Comparison of ENCODE assay signal across 8 cellular contexts in genomic region chr12:31316964-31317363, GRCh38. TPM values are rescaled to one million over a fixed set of nuclear protein-coding genes. Genes with fewer than 3 reads are reported as not detected.
DNase-seq lines count a peak whose midpoint lies in the region; ATAC-seq and TF ChIP-seq lines count a peak whose summit lies in the region.

No MANE protein-coding gene starts in this region.

- H3K4me1 Mint-ChIP-seq in immature natural killer cell = peaks cover 31 to 76% of the 10 kb centered on the region in 2 donors

- TF ChIP-seq CTCF in WI38 (IDR thresholded peaks at IDR 0.05; ENCODE audit: low read depth, low read length) (no peak), lower leg skin (IDR thresholded peaks at IDR 0.05) (no peak)

- no peaks in the 10 kb centered on the region for H3K9me3 ChIP-seq in right cardiac atrium (ENCODE audit: control insufficient read depth, low read length)

- H3K36me3 Mint-ChIP-seq in immature natural killer cell = peaks cover 0 to 3% (median 0%) of the 10 kb centered on the region in 3 donors

- H3K27me3 Mint-ChIP-seq in immature natural killer cell (ENCODE audit: low read depth in 3 of 3) = peaks cover 0 to 4% (median 2%) of the 10 kb centered on the region in 3 donors

- H3K4me3 ChIP-seq in right cardiac atrium (ENCODE audit: low read length) (peak overlapping the region; percentile 85), WI38 (ENCODE audit: low read depth, low read length) (peak overlapping the region; percentile 55), lower leg skin (ENCODE audit: low read depth, poor library complexity, severe bottlenecking) (no peak overlapping the region)

- H3K4me1 ChIP-seq in right cardiac atrium (ENCODE audit: control insufficient read depth, insufficient read depth, low read length) = no peaks in the 10 kb centered on the region

- intact Hi-C loops in right cardiac atrium (cut with DNase I) = no loop called here
- intact Hi-C loops in Right ventricle myocardium superior (cut with DNase I) = no loop called here
- intact Hi-C loops in lower leg skin (cut with DNase I; ENCODE audit: low total_unique reads) = no loop called here
- intact Hi-C loops in left colon (cut with DNase I, micrococcal nuclease) = no loop called here

- H3K4me3 Mint-ChIP-seq in immature natural killer cell = peak overlapping the region; percentile 86 to 92 (median 89)

- no peaks in the 10 kb centered on the region for H3K27me3 ChIP-seq in right cardiac atrium (ENCODE audit: control insufficient read depth, insufficient read depth)

- peak overlapping the region; percentile 87 to 95 (median 92) for H3K27ac Mint-ChIP-seq in immature natural killer cell

- no peak for TF ChIP-seq POLR2A in lower leg skin (IDR thresholded peaks at IDR 0.05)

- H3K9me3 Mint-ChIP-seq in immature natural killer cell = no peaks in the 10 kb centered on the region

- DNase-seq in right cardiac atrium = no peak
- no peak for DNase-seq in Right ventricle myocardium superior
- DNase-seq in immature natural killer cell = no peak
- DNase-seq in dermis blood vessel endothelial cell = no peak
- DNase-seq in lower leg skin (ENCODE audit: low spot score in 2 of 2) = no peak
- DNase-seq in SW480 (ENCODE audit: low spot score) = no peak
- DNase-seq in left colon = no peak

- WGBS in right cardiac atrium = 38% methylated on average over 2 of the region's 2 CpGs
- WGBS in lower leg skin, 2 donors = 40 to 47% methylated on average over 2 of the region's 2 CpGs

- no peak overlapping the region for H3K27ac ChIP-seq in right cardiac atrium (ENCODE audit: low read length)

- ATAC-seq in right cardiac atrium (no peak), Right ventricle myocardium superior (ENCODE audit: poor library complexity) (no peak), left colon (no peak)

RNA-seq across cellular contexts. Expression of gene SINHCAF, which starts 9.0 kb away (rescaled TPM):
- total RNA-seq in right cardiac atrium (10 to 100 TPM in 3 of 4 donors, 1 to 10 TPM in 1; 9.4 to 15.2 (median 13.9) TPM), Right ventricle myocardium superior (7.5 TPM), dermis blood vessel endothelial cell (99.3 and 136 TPM in 2 replicates), lower leg skin (100 to 1,000 TPM in 2 of 4 donors, 10 to 100 TPM in 2; 56.9 to 144 (median 96.5) TPM), left colon (10 to 100 TPM; 66.7 to 71.0 TPM)
- polyA plus RNA-seq in right cardiac atrium (9.1 TPM), immature natural killer cell (10 to 100 TPM; 36.8 to 45.7 (median 41.9) TPM)
